In the genomic region with DNA sequence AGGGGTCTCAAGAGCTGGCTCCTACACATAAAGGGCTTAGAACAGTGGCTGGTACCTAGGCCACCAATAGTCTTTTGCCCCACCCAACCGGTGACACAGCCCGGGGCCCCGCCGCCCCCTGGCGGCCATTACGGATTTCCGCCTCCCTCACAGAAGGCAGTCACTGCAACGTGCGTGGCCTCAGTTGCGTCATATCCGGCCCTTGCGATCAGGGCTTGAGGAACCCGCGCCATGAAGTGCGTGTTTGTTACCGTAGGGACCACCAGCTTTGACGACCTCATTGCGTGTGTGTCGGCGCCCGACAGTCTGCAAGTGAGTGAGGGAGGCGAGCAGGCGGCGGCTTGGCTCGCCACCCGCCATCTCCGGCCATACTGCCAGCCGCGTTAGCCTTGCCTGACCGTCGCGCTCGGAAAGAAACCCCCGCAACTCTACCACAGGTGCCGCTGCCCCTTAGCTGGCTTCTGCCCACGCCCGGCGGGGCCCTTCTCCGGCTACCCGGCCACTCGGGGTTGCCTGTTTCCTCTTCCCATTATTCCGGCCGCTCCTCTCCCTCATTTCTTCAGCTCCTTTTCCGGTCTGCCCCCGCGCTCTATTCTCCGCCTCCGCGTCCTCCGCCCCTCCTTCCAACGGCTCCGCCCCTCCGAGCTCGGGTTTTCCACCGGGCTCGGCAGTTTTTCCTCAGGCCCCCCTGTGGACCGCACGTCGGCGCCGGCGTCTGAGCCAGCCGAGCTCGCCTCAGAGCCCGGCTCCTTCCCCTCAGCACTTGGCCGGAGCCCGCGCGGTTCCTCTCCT, we compare ENCODE assay signal across 1 cellular context.
TF ChIP-seq lines count a peak whose summit lies in the region.

Gene ALG13 (plus strand): TSS at position 183 of the 792 bp plus-strand sequence. CDS start 49 bp downstream, at position 232.

TF ChIP-seq in HepG2, 621 proteins besides CTCF, POLR2A, EP300 and RAD21 (continued from another document and continues in another):
- TF ChIP-seq HMGA1 (CRISPR knock-in tag; conservative IDR thresholded peaks at IDR 0.05) (no peak), FOXA1 (IDR thresholded peaks at IDR 0.05) (no peak), FOXA1 (CRISPR knock-in tag; IDR thresholded peaks at IDR 0.05) (peak; percentile 21; the same call in 1 of the 2 replicates), ZNF460 (CRISPR knock-in tag; IDR thresholded peaks at IDR 0.05; ENCODE audit: borderline replicate concordance) (no peak), ZSCAN9 (CRISPR knock-in tag; IDR thresholded peaks at IDR 0.05; ENCODE audit: borderline replicate concordance) (peak; percentile 52; the same call in 1 of the 2 replicates), ZBTB21 (CRISPR knock-in tag; IDR thresholded peaks at IDR 0.05) (peak; percentile 83), CREBL2 (CRISPR knock-in tag; IDR thresholded peaks at IDR 0.05; ENCODE audit: borderline replicate concordance) (no peak; the same call in 1 of the 2 replicates), REPIN1 (CRISPR knock-in tag; IDR thresholded peaks at IDR 0.05; ENCODE audit: borderline replicate concordance, low read depth) (peak; percentile 77; the same call in 1 of the 2 replicates), FOXO4 (CRISPR knock-in tag; conservative IDR thresholded peaks at IDR 0.05) (0 out of 2 replicates have a peak, but pooled peaks have one; percentile 60), KDM2A (CRISPR knock-in tag; IDR thresholded peaks at IDR 0.05; ENCODE audit: borderline replicate concordance, low read depth) (peak; percentile 57; the same call in 1 of the 2 replicates), POLR2AphosphoS2 (IDR thresholded peaks at IDR 0.05; ENCODE audit: low read depth, low read length) (0 out of 2 replicates have a peak, but pooled peaks have one; percentile 22), ATF2 (CRISPR knock-in tag; IDR thresholded peaks at IDR 0.05) (peak; percentile 55; the same call in 1 of the 2 replicates), FOXO1 (CRISPR knock-in tag; IDR thresholded peaks at IDR 0.05) (0 out of 2 replicates have a peak, but pooled peaks have one; percentile 30), GLI4 (CRISPR knock-in tag; IDR thresholded peaks at IDR 0.05; ENCODE audit: borderline replicate concordance) (no peak), MIER3 (CRISPR knock-in tag; IDR thresholded peaks at IDR 0.05; ENCODE audit: borderline replicate concordance) (peak; percentile 29; the same call in 1 of the 2 replicates), RNF2 (conservative IDR thresholded peaks at IDR 0.05; ENCODE audit: low read depth) (0 out of 2 replicates have a peak, but pooled peaks have one; percentile 20), SMYD3 (CRISPR knock-in tag; IDR thresholded peaks at IDR 0.05) (peak; percentile 54; the same call in 1 of the 2 replicates), ZFY (CRISPR knock-in tag; IDR thresholded peaks at IDR 0.05) (peak; percentile 53), CC2D1A (CRISPR knock-in tag; IDR thresholded peaks at IDR 0.05) (no peak), ERF (CRISPR knock-in tag; IDR thresholded peaks at IDR 0.05) (0 out of 2 replicates have a peak, but pooled peaks have one; percentile 41), ARID4A (CRISPR knock-in tag; IDR thresholded peaks at IDR 0.05; ENCODE audit: borderline replicate concordance) (peak; percentile 75), KLF15 (CRISPR knock-in tag; IDR thresholded peaks at IDR 0.05; ENCODE audit: borderline replicate concordance) (0 out of 2 replicates have a peak, but pooled peaks have one; percentile 31), ZNF350 (CRISPR knock-in tag; IDR thresholded peaks at IDR 0.05; ENCODE audit: borderline replicate concordance, low read depth) (peak; percentile 34; the same call in 1 of the 2 replicates), KMT2A (CRISPR knock-in tag; IDR thresholded peaks at IDR 0.05) (peak; percentile 19; the same call in 1 of the 2 replicates), SOX13 (IDR thresholded peaks at IDR 0.05) (no peak), SOX13 (CRISPR knock-in tag; conservative IDR thresholded peaks at IDR 0.05 in 1 of 2, IDR thresholded peaks at IDR 0.05 in 1 of 2) (0 out of 4 replicates have a peak, but pooled peaks of 1 of the 2 experiments have one; percentile 6), KDM5A (IDR thresholded peaks at IDR 0.05; ENCODE audit: borderline replicate concordance, low read length) (0 out of 2 replicates have a peak, but pooled peaks have one; percentile 45), FOXC1 (CRISPR knock-in tag; IDR thresholded peaks at IDR 0.05; ENCODE audit: borderline replicate concordance) (peak; percentile 65; the same call in 1 of the 2 replicates), CBX5 (CRISPR knock-in tag; IDR thresholded peaks at IDR 0.05; ENCODE audit: borderline replicate concordance) (peak; percentile 83; the same call in 1 of the 2 replicates), MYC (CRISPR knock-in tag; IDR thresholded peaks at IDR 0.05; ENCODE audit: borderline replicate concordance) (peak; percentile 90), ZSCAN5A (CRISPR knock-in tag; IDR thresholded peaks at IDR 0.05; ENCODE audit: borderline replicate concordance) (peak; percentile 53; the same call in 1 of the 2 replicates), ELF4 (CRISPR knock-in tag; IDR thresholded peaks at IDR 0.05; ENCODE audit: borderline replicate concordance) (0 out of 2 replicates have a peak, but pooled peaks have one; percentile 26), RBFOX2 (IDR thresholded peaks at IDR 0.05; ENCODE audit: low read depth, low read length) (peak; percentile 92), WIZ (CRISPR knock-in tag; IDR thresholded peaks at IDR 0.05) (0 out of 2 replicates have a peak, but pooled peaks have one; percentile 46)
- TF ChIP-seq, protein P1, sequence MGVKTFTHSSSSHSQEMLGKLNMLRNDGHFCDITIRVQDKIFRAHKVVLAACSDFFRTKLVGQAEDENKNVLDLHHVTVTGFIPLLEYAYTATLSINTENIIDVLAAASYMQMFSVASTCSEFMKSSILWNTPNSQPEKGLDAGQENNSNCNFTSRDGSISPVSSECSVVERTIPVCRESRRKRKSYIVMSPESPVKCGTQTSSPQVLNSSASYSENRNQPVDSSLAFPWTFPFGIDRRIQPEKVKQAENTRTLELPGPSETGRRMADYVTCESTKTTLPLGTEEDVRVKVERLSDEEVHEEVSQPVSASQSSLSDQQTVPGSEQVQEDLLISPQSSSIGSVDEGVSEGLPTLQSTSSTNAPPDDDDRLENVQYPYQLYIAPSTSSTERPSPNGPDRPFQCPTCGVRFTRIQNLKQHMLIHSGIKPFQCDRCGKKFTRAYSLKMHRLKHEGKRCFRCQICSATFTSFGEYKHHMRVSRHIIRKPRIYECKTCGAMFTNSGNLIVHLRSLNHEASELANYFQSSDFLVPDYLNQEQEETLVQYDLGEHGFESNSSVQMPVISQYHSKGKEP (CRISPR knock-in tag; IDR thresholded peaks at IDR 0.05), result peak; percentile 31; the same call in 1 of the 2 replicates
- TF ChIP-seq, protein P2, sequence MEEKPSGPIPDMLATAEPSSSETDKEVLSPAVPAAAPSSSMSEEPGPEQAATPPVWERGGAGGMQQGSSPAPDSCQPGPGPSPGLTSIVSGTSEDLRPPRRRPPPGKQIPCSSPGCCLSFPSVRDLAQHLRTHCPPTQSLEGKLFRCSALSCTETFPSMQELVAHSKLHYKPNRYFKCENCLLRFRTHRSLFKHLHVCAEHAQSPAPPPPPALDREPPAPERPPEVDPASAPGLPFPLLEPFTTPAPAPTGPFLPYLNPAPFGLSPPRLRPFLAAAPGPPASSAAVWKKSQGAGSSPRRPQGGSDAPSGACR (CRISPR knock-in tag; IDR thresholded peaks at IDR 0.05), result peak; percentile 77
- TF ChIP-seq, protein P3, sequence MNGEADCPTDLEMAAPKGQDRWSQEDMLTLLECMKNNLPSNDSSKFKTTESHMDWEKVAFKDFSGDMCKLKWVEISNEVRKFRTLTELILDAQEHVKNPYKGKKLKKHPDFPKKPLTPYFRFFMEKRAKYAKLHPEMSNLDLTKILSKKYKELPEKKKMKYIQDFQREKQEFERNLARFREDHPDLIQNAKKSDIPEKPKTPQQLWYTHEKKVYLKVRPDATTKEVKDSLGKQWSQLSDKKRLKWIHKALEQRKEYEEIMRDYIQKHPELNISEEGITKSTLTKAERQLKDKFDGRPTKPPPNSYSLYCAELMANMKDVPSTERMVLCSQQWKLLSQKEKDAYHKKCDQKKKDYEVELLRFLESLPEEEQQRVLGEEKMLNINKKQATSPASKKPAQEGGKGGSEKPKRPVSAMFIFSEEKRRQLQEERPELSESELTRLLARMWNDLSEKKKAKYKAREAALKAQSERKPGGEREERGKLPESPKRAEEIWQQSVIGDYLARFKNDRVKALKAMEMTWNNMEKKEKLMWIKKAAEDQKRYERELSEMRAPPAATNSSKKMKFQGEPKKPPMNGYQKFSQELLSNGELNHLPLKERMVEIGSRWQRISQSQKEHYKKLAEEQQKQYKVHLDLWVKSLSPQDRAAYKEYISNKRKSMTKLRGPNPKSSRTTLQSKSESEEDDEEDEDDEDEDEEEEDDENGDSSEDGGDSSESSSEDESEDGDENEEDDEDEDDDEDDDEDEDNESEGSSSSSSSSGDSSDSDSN (CRISPR knock-in tag; IDR thresholded peaks at IDR 0.05), result peak; percentile 98
- TF ChIP-seq, protein P4, sequence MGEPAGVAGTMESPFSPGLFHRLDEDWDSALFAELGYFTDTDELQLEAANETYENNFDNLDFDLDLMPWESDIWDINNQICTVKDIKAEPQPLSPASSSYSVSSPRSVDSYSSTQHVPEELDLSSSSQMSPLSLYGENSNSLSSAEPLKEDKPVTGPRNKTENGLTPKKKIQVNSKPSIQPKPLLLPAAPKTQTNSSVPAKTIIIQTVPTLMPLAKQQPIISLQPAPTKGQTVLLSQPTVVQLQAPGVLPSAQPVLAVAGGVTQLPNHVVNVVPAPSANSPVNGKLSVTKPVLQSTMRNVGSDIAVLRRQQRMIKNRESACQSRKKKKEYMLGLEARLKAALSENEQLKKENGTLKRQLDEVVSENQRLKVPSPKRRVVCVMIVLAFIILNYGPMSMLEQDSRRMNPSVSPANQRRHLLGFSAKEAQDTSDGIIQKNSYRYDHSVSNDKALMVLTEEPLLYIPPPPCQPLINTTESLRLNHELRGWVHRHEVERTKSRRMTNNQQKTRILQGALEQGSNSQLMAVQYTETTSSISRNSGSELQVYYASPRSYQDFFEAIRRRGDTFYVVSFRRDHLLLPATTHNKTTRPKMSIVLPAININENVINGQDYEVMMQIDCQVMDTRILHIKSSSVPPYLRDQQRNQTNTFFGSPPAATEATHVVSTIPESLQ (CRISPR knock-in tag; conservative IDR thresholded peaks at IDR 0.05), result 0 out of 2 replicates have a peak, but pooled peaks have one; percentile 27
